Comparison of ENCODE assay signal across 20 cellular contexts in the genomic region with DNA sequence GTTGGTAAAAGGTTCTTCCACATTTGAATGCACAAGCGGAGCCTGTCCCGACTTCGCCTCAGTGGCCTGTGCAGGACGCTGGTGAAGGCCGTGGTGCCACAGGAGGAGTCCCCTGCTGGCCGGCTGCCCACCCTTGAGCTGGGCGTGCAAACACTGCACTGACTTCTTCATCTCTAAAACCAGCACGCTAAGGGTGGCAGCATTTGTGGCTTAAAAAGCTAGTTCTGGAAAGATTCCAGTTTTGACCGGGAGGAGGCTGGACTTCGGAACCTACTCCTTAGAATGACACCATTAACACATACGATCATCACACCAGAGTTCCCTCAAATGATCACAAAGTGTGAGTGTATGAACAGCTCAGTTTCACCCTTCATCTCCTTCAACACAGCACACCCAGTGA.
DNase-seq lines count a peak whose midpoint lies in the region; ATAC-seq and TF ChIP-seq lines count a peak whose summit lies in the region.
"Had no signal": no experiment of that assay in that cellular context is flagged by ENCODE, and none has a peak within 500 bp of the region (broad histone marks: within the 10 kb centered on the region; RNA-seq: fewer than 3 reads in every experiment).

No MANE protein-coding gene starts in this region.

- H3K4me3 ChIP-seq in ascending aorta, result no peak overlapping the region
- H3K4me3 ChIP-seq: cardiac muscle cell, PC-9, uterus had no signal

- peak overlapping the region; percentile 79 to 87 for H3K27ac ChIP-seq in ascending aorta
- H3K27ac ChIP-seq in CD4-positive, alpha-beta T cell (ENCODE audit: low read depth, low read length), result no peak overlapping the region
- H3K27ac ChIP-seq: cardiac muscle cell, WERI-Rb-1 had no signal

- intact Hi-C loops in ascending aorta (cut with DNase I), result loop anchor here (5.0 kb wide), 2 partner anchors 81 to 226 kb away; no protein-coding TSS in a partner anchor
- intact Hi-C loops in CD4-positive, alpha-beta T cell (cut with DNase I, micrococcal nuclease), result no loop called here

- no peaks in the 10 kb centered on the region for H3K9me3 Mint-ChIP-seq in stimulated activated effector memory CD8-positive, alpha-beta T cell treated with anti-CD3 and anti-CD28 coated beads, Interleukin-12 subunit alpha, Interleukin-12 subunit beta, amount 100 ng/mL, for 72 hours
- no peaks in the 10 kb centered on the region for H3K9me3 Mint-ChIP-seq in CD4-positive, alpha-beta T cell
- H3K9me3 Mint-ChIP-seq: activated naive CD4-positive, alpha-beta T cell treated with anti-CD3 and anti-CD28 coated beads, Interleukin-2, amount 10 ng/mL, durations not matched to agents 7 days and 5 days; naive B cell had no signal

- H3K36me3 ChIP-seq in ascending aorta, result peaks cover 59 to 81% of the 10 kb centered on the region in 2 donors
- H3K36me3 ChIP-seq: uterus had no signal

- CTCF ChIA-PET in CD4-positive, alpha-beta T cell (lab: Charles Lee), result no interaction called here

- peak overlapping the region; percentile 18 for H3K27ac Mint-ChIP-seq in stimulated activated effector memory CD8-positive, alpha-beta T cell treated with anti-CD3 and anti-CD28 coated beads, Interleukin-12 subunit alpha, Interleukin-12 subunit beta, amount 100 ng/mL, for 72 hours
- H3K27ac Mint-ChIP-seq in CD4-positive, alpha-beta T cell, result no peak overlapping the region
- H3K27ac Mint-ChIP-seq: activated CD8-positive, alpha-beta memory T cell treated with anti-CD3 and anti-CD28 coated beads, Interleukin-2, amount 10 ng/mL, durations not matched to agents 7 days and 5 days; activated naive CD4-positive, alpha-beta T cell treated with anti-CD3 and anti-CD28 coated beads, Interleukin-2, amount 10 ng/mL, durations not matched to agents 7 days and 5 days had no signal

- no peaks in the 10 kb centered on the region for H3K4me1 Mint-ChIP-seq in stimulated activated effector memory CD8-positive, alpha-beta T cell treated with anti-CD3 and anti-CD28 coated beads, Interleukin-12 subunit alpha, Interleukin-12 subunit beta, amount 100 ng/mL, for 72 hours
- peaks cover 7% of the 10 kb centered on the region for H3K4me1 Mint-ChIP-seq in CD4-positive, alpha-beta T cell (ENCODE audit: low read depth)
- H3K4me1 Mint-ChIP-seq: activated CD8-positive, alpha-beta memory T cell treated with anti-CD3 and anti-CD28 coated beads, Interleukin-2, amount 10 ng/mL, durations not matched to agents 7 days and 5 days; activated naive CD4-positive, alpha-beta T cell treated with anti-CD3 and anti-CD28 coated beads, Interleukin-2, amount 10 ng/mL, durations not matched to agents 7 days and 5 days had no signal

- no peaks in the 10 kb centered on the region for H3K27me3 Mint-ChIP-seq in CD4-positive, alpha-beta T cell
- H3K27me3 Mint-ChIP-seq: activated CD8-positive, alpha-beta memory T cell treated with anti-CD3 and anti-CD28 coated beads, Interleukin-2, amount 10 ng/mL, durations not matched to agents 7 days and 5 days; activated naive CD4-positive, alpha-beta T cell treated with anti-CD3 and anti-CD28 coated beads, Interleukin-2, amount 10 ng/mL, durations not matched to agents 7 days and 5 days; naive B cell had no signal

- H3K36me3 Mint-ChIP-seq in stimulated activated effector memory CD8-positive, alpha-beta T cell treated with anti-CD3 and anti-CD28 coated beads, Interleukin-12 subunit alpha, Interleukin-12 subunit beta, amount 100 ng/mL, for 72 hours, result peaks cover 99% of the 10 kb centered on the region
- peaks cover 83% of the 10 kb centered on the region for H3K36me3 Mint-ChIP-seq in CD4-positive, alpha-beta T cell (ENCODE audit: low read depth)

- H3K9me3 ChIP-seq in ascending aorta, result no peaks in the 10 kb centered on the region
- H3K9me3 ChIP-seq in CD4-positive, alpha-beta T cell (ENCODE audit: control insufficient read depth, low read length), result no peaks in the 10 kb centered on the region
- H3K9me3 ChIP-seq: BE2C, uterus had no signal

- DNase-seq in LoVo (ENCODE audit: low spot score), result peak; percentile 29
- DNase-seq in ascending aorta (ENCODE audit: low spot score in 2 of 2), result peak in 1 of 2 donors; percentile 61
- DNase-seq in left lobe of liver (ENCODE audit: low spot score), result no peak
- no peak for DNase-seq in stimulated activated effector memory CD8-positive, alpha-beta T cell treated with anti-CD3 and anti-CD28 coated beads, Interleukin-12 subunit alpha, Interleukin-12 subunit beta, amount 100 ng/mL, for 72 hours (ENCODE audit: low spot score in 2 of 2)
- no peak for DNase-seq in CD4-positive, alpha-beta T cell
- DNase-seq: activated CD8-positive, alpha-beta memory T cell treated with anti-CD3 and anti-CD28 coated beads, Interleukin-2, amount 10 ng/mL, durations not matched to agents 7 days and 5 days; activated naive CD4-positive, alpha-beta T cell treated with anti-CD3 and anti-CD28 coated beads, Interleukin-2, amount 10 ng/mL, durations not matched to agents 7 days and 5 days; BE2C; glutamatergic neuron; H7; kidney glomerular epithelial cell; naive B cell; NCI-H2081; NCI-H526; PC-9; uterus; WERI-Rb-1 had no signal

- POLR2A ChIA-PET in CD4-positive, alpha-beta T cell (lab: Charles Lee), result no interaction called here

- H3K4me1 ChIP-seq in ascending aorta, result peaks cover 3 to 26% of the 10 kb centered on the region in 2 donors
- H3K4me1 ChIP-seq: BE2C had no signal

- H3K27me3 ChIP-seq in ascending aorta, result no peaks in the 10 kb centered on the region
- no peaks in the 10 kb centered on the region for H3K27me3 ChIP-seq in CD4-positive, alpha-beta T cell (ENCODE audit: control insufficient read depth, insufficient read depth, low read length)
- H3K27me3 ChIP-seq: BE2C, cardiac muscle cell, uterus had no signal

- H3K4me3 Mint-ChIP-seq in stimulated activated effector memory CD8-positive, alpha-beta T cell treated with anti-CD3 and anti-CD28 coated beads, Interleukin-12 subunit alpha, Interleukin-12 subunit beta, amount 100 ng/mL, for 72 hours, result no peak overlapping the region
- no peak overlapping the region for H3K4me3 Mint-ChIP-seq in CD4-positive, alpha-beta T cell
- H3K4me3 Mint-ChIP-seq: activated CD8-positive, alpha-beta memory T cell treated with anti-CD3 and anti-CD28 coated beads, Interleukin-2, amount 10 ng/mL, durations not matched to agents 7 days and 5 days; activated naive CD4-positive, alpha-beta T cell treated with anti-CD3 and anti-CD28 coated beads, Interleukin-2, amount 10 ng/mL, durations not matched to agents 7 days and 5 days had no signal

- no peak for TF ChIP-seq CTCF in ascending aorta (IDR thresholded peaks at IDR 0.05)
- TF ChIP-seq CTCF in CD4-positive, alpha-beta T cell (IDR thresholded peaks at IDR 0.05), result no peak

- ATAC-seq in left lobe of liver (peak; percentile 49), GM21360 (IDR thresholded peaks at IDR 0.05; ENCODE audit: unreplicated experiment) (no peak), esophagus mucosa (no peak)
- ATAC-seq in stimulated activated effector memory CD8-positive, alpha-beta T cell treated with anti-CD3 and anti-CD28 coated beads, Interleukin-12 subunit alpha, Interleukin-12 subunit beta, amount 100 ng/mL, for 72 hours, result no peak
- no peak for ATAC-seq in CD4-positive, alpha-beta T cell (ENCODE audit: poor library complexity)
- ATAC-seq: activated CD8-positive, alpha-beta memory T cell treated with anti-CD3 and anti-CD28 coated beads, Interleukin-2, amount 10 ng/mL, durations not matched to agents 7 days and 5 days had no signal
